34 cellular contexts compared by ENCODE assay signal in genomic region chrX:32048285-32048684, GRCh38.
"Had no signal": no experiment of that assay in that cellular context is flagged by ENCODE, and none has a peak within 500 bp of the region (broad histone marks: within the 10 kb centered on the region; RNA-seq: fewer than 3 reads in every experiment).

No MANE protein-coding gene starts in this region.

- H3K9me3 ChIP-seq: MG63 had no signal

- H3K4me3 ChIP-seq: MG63 had no signal

- H3K27me3 ChIP-seq: MG63 had no signal

- H3K27ac ChIP-seq: KMS-11 had no signal

- H3K36me3 ChIP-seq: MG63 had no signal

- DNase-seq: Karpas-422, Kasumi-1, MG63, MM.1S, MV-4-11, NCI-H1048, NCI-H1092, NCI-H1092 treated with DMSO at 0.1 percent for 48 hours, NCI-H1105, NCI-H1105 treated with DMSO at 0.1 percent for 48 hours, NCI-H1417, NCI-H1417 treated with DMSO at 0.1 percent for 48 hours, NCI-H1436, NCI-H1436 treated with DMSO at 0.1 percent for 48 hours, NCI-H146, NCI-H1694, NCI-H1694 treated with DMSO at 0.1 percent for 48 hours, NCI-H187, NCI-H187 treated with DMSO at 0.1 percent for 48 hours, NCI-H1930, NCI-H2029, NCI-H2029 treated with DMSO at 0.1 percent for 48 hours, NCI-H2081, NCI-H2081 treated with DMSO at 0.1 percent for 48 hours, NCI-H2107, NCI-H2171, NCI-H2171 treated with DMSO at 0.1 percent for 48 hours, NCI-H2227 treated with DMSO at 0.1 percent for 48 hours, NCI-H226, NCI-H345, NCI-H446, NCI-H446 treated with DMSO at 0.1 percent for 48 hours, NCI-H510A had no signal

- H3K9ac ChIP-seq: KMS-11 had no signal

- H3K4me2 ChIP-seq: KMS-11 had no signal
